ENCODE assay signal across 2 cellular contexts in genomic region chr15:81887188-81887587, GRCh38.
TF ChIP-seq lines count a peak whose summit lies in the region.

No MANE protein-coding gene starts in this region.

TF ChIP-seq in HEK293, 187 proteins besides CTCF, POLR2A, EP300 and RAD21:
- peak; percentile 64 for TF ChIP-seq ZNF146 (tag by site-specific recombination; IDR thresholded peaks at IDR 0.05)

TF ChIP-seq in K562, 482 proteins besides CTCF, POLR2A, EP300 and RAD21:
- TF ChIP-seq ZNF146 (CRISPR knock-in tag; IDR thresholded peaks at IDR 0.05; ENCODE audit: unreplicated experiment), result peak; percentile 88
